ENCODE assay signal across 19 cellular contexts in the genomic region with DNA sequence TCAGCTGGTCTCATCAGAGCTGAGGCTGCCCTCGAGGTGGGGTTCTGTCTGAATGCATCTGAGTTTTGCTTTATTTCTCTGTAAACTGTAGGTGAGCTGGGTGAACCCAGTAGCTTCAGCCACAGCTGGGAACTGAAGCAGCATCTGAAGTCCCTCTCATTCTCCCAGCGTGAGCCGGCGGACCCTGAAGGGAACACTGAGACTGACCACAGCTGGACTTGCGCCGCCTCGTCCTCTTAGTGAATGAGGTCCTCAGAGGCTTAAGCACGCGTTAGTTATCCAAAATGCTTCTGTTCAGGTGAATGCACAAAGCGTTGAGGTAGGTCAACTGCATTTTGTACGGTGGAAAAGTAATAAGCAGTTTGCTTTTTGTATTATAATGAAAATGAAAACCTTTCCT.
A peak's percentile ranks its signal among the peaks of the same experiment; 100 is the strongest.
DNase-seq lines count a peak whose midpoint lies in the region; ATAC-seq and TF ChIP-seq lines count a peak whose summit lies in the region.
"Had no signal": no experiment of that assay in that cellular context is flagged by ENCODE, and none has a peak within 500 bp of the region (broad histone marks: within the 10 kb centered on the region; RNA-seq: fewer than 3 reads in every experiment).

No MANE protein-coding gene starts in this region.

- DNase-seq in left ventricle myocardium inferior: no peak
- DNase-seq in Right ventricle myocardium superior: no peak
- no peak for DNase-seq in endodermal cell
- DNase-seq in ovary: no peak
- no peak for DNase-seq in vagina (ENCODE audit: extremely low spot score in 2 of 2)
- no peak for DNase-seq in activated naive CD4-positive, alpha-beta T cell (lab: John Stamatoyannopoulos, UW)
- DNase-seq in SKM-1 treated with dmso at 0.1 percent for 144 hours (lab: John Stamatoyannopoulos, UW; ENCODE audit: unreplicated experiment): no peak
- no peak for DNase-seq in BE2C
- DNase-seq: Calu3; CD8-positive, alpha-beta T cell; GF-D8; NCI-H1417 treated with DMSO at 0.1 percent for 48 hours; NCI-H187 treated with DMSO at 0.1 percent for 48 hours; NCI-H345; NCI-H524 treated with DMSO at 0.1 percent for 48 hours; PC-9 had no signal

- no peak for TF ChIP-seq EP300 in ovary (IDR thresholded peaks at IDR 0.05)

- TF ChIP-seq POLR2A in ovary (IDR thresholded peaks at IDR 0.05) (no peak), vagina (IDR thresholded peaks at IDR 0.05) (no peak)

- TF ChIP-seq CTCF in left ventricle myocardium inferior (IDR thresholded peaks at IDR 0.05; ENCODE audit: borderline replicate concordance) (no peak), endodermal cell (conservative IDR thresholded peaks at IDR 0.05) (no peak), ovary (IDR thresholded peaks at IDR 0.05) (no peak), vagina (IDR thresholded peaks at IDR 0.05) (no peak), BE2C (IDR thresholded peaks at IDR 0.05; ENCODE audit: low read depth, low read length) (no peak)

- H3K4me1 ChIP-seq in left ventricle myocardium inferior (peaks cover 46% of the 10 kb centered on the region), endodermal cell (ENCODE audit: control insufficient read depth, insufficient read depth, low read length) (no peaks in the 10 kb centered on the region), ovary (ENCODE audit: insufficient read depth) (peaks cover 32% of the 10 kb centered on the region), vagina (peaks cover 48% of the 10 kb centered on the region), BE2C (peaks cover 17% of the 10 kb centered on the region)

- H3K9me3 ChIP-seq in left ventricle myocardium inferior (replicated peaks): no peaks in the 10 kb centered on the region
- H3K9me3 ChIP-seq in endodermal cell (ENCODE audit: control insufficient read depth, low read length): no peaks in the 10 kb centered on the region
- H3K9me3 ChIP-seq in ovary: no peaks in the 10 kb centered on the region
- no peaks in the 10 kb centered on the region for H3K9me3 ChIP-seq in vagina
- no peaks in the 10 kb centered on the region for H3K9me3 ChIP-seq in BE2C
- H3K9me3 ChIP-seq: SJSA1 had no signal

- peak overlapping the region; percentile 96 for H3K27ac ChIP-seq in left ventricle myocardium inferior (replicated peaks)
- peak overlapping the region; percentile 12 for H3K27ac ChIP-seq in endodermal cell (ENCODE audit: low read depth, low read length)
- H3K27ac ChIP-seq in ovary: peak overlapping the region; percentile 11 to 94
- peak overlapping the region; percentile 97 for H3K27ac ChIP-seq in vagina
- H3K27ac ChIP-seq: HL-60, PC-9, SJSA1 had no signal

- H3K9ac ChIP-seq in endodermal cell (ENCODE audit: extremely low read depth, low read length, poor library complexity, severe bottlenecking): no peak overlapping the region

- H3K36me3 ChIP-seq in left ventricle myocardium inferior (peaks cover 5% of the 10 kb centered on the region), endodermal cell (ENCODE audit: control insufficient read depth, insufficient read depth, low read length) (peaks cover 23% of the 10 kb centered on the region), ovary (no peaks in the 10 kb centered on the region), vagina (no peaks in the 10 kb centered on the region), BE2C (no peaks in the 10 kb centered on the region)

- H3K9me3 Mint-ChIP-seq in endodermal cell: no peaks in the 10 kb centered on the region
- H3K9me3 Mint-ChIP-seq: CD8-positive, alpha-beta T cell had no signal

- peaks cover 10% of the 10 kb centered on the region for H3K4me1 Mint-ChIP-seq in endodermal cell

- no peak overlapping the region for H3K4me3 Mint-ChIP-seq in endodermal cell
- H3K4me3 Mint-ChIP-seq: CD8-positive, alpha-beta T cell had no signal

- H3K27me3 Mint-ChIP-seq in endodermal cell (ENCODE audit: insufficient read depth): no peaks in the 10 kb centered on the region

- no peak for ATAC-seq in Right ventricle myocardium superior (ENCODE audit: poor library complexity)
- ATAC-seq: CD8-positive, alpha-beta T cell; GM12878 had no signal

- no peak overlapping the region for H3K27ac Mint-ChIP-seq in endodermal cell
- H3K27ac Mint-ChIP-seq: CD8-positive, alpha-beta T cell had no signal

- 95 to 97% methylated on average over 10 to 11 of the region's 11 CpGs for WGBS in endodermal cell (ENCODE audit: insufficient coverage in 1 of 2, insufficient read length in 1 of 2), 2 experiments
- 88 to 96% (median 93%) methylated on average over 11 of the region's 11 CpGs for WGBS in ovary, 3 donors

- H3K4me3 ChIP-seq in left ventricle myocardium inferior (no peak overlapping the region), endodermal cell (ENCODE audit: low read length) (no peak overlapping the region), ovary (no peak overlapping the region), vagina (no peak overlapping the region), BE2C (ENCODE audit: low read depth, low read length) (no peak overlapping the region)
- H3K4me3 ChIP-seq: GM12878, PC-9, SJSA1 had no signal

- H3K27me3 ChIP-seq in left ventricle myocardium inferior (ENCODE audit: low read depth) (no peaks in the 10 kb centered on the region), endodermal cell (ENCODE audit: control insufficient read depth, insufficient read depth, low read length, poor library complexity, severe bottlenecking) (no peaks in the 10 kb centered on the region), ovary (no peaks in the 10 kb centered on the region), vagina (no peaks in the 10 kb centered on the region), BE2C (no peaks in the 10 kb centered on the region)
- H3K27me3 ChIP-seq: SJSA1 had no signal

- intact Hi-C loops in left ventricle myocardium inferior (cut with micrococcal nuclease) (no loop called here), Right ventricle myocardium superior (cut with DNase I) (loop anchor here (5.0 kb wide), 1 partner anchor 38 kb away; no protein-coding TSS in a partner anchor), ovary (cut with DNase I) (loop anchor here in 2 of 4 donors (5.0 to 10.0 kb wide), 3 partner anchors 48 to 78 kb away; partner anchors contain the start of gene GNA12 (in 1 of the 2)), vagina (cut with DNase I) (no loop called here)

- H3K36me3 Mint-ChIP-seq in endodermal cell (ENCODE audit: low read depth): peaks cover 32% of the 10 kb centered on the region

Comparison
In these comparisons a context has a peak if more than half of its experiments do, and no peak if none do; other contexts are left out.
1. H3K27ac ChIP-seq: peak in every context shown above with its lines; median percentile 97 in vagina; 96 in left ventricle myocardium inferior; 52 in ovary; 12 in endodermal cell.